15 cellular contexts compared by ENCODE assay signal in the genomic region with DNA sequence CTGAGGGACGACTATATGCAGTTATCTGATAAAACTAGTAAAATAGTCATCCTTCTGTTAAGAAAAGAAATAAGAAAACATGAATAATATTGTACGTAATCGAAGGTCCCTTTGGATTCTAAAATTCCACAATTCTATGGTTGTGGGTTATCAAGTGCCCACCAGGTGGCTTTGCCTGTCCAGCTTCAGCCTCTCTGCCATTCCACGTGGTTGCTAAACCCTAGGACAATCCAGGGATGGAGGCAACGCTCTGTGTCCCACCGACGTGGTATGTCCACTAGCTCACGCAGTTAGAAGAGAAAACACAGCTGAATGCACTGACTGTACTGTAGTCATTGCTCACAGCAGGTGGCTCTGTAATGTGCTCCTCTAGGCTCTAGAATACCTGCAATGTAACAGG.
"Had no signal": no experiment of that assay in that cellular context is flagged by ENCODE, and none has a peak within 500 bp of the region (broad histone marks: within the 10 kb centered on the region; RNA-seq: fewer than 3 reads in every experiment).

No MANE protein-coding gene starts in this region.

- H3K27me3 ChIP-seq: breast epithelium, heart left ventricle had no signal

- ATAC-seq: heart left ventricle; left lobe of liver; natural killer cell treated with Interleukin-12 subunit alpha and Interleukin-12 subunit beta and Interleukin-15 and Interleukin-18, amount 100 ng/mL, for 72 hours; stimulated activated naive CD8-positive, alpha-beta T cell treated with anti-CD3 and anti-CD28 coated beads, Interleukin-15, Interleukin-2, amounts not matched to agents 100 U/mL and 50 U/mL, for 24 hours had no signal

- H3K4me3 ChIP-seq: breast epithelium, heart left ventricle had no signal

- H3K9me3 ChIP-seq: breast epithelium, heart left ventricle had no signal

- DNase-seq: activated CD4-positive, alpha-beta memory T cell treated with anti-CD3 and anti-CD28 coated beads, Interleukin-2, amount 10 ng/mL, durations not matched to agents 7 days and 5 days; activated gamma-delta T cell; activated T-cell treated with anti-CD3 and anti-CD28 coated beads, Interleukin-2, amount 50 U/mL, for 48 hours; anterior cingulate cortex; foreskin melanocyte; heart left ventricle; mesenchymal stem cell; stimulated activated CD4-positive, alpha-beta T cell treated with anti-CD3 and anti-CD28 coated beads, Interleukin-2, amount 100 ng/mL, for 48 hours; stimulated activated CD8-positive, alpha-beta memory T cell treated with anti-CD3 and anti-CD28 coated beads, Interleukin-4, amount 100 ng/mL, for 48 hours; stimulated activated naive CD8-positive, alpha-beta T cell treated with anti-CD3 and anti-CD28 coated beads, Interleukin-15, Interleukin-2, amounts not matched to agents 100 U/mL and 50 U/mL, for 24 hours; T-helper 9 cell had no signal

- FAIRE-seq: islet of Langerhans had no signal

- H3K27ac ChIP-seq: breast epithelium, heart left ventricle had no signal

- H3K4me1 ChIP-seq: breast epithelium, heart left ventricle had no signal

- H3K36me3 ChIP-seq: breast epithelium, heart left ventricle had no signal
